ENCODE assay signal across 1 cellular context in the genomic region with DNA sequence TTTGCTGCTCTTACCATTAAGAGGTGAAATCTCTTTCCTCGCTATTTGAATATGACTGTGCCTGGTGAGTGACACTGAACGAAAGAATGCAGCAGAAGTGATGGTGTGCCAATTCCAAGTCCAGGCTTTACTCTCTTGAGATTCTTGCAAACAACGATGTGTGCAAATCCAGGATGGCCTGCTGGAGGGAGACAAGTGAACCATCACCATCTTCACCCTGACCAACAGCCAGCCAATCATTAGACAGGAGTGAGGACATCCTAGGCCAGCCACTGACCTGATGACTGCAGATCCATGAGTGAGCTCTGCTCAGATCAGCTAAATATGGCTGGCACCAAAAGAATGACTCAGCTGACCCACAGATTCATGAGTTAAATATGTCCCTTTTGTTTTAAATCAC.
TF ChIP-seq lines count a peak whose summit lies in the region.

No MANE protein-coding gene starts in this region.

TF ChIP-seq in K562, 482 proteins besides CTCF, POLR2A, EP300 and RAD21 (continued from another document):
- TF ChIP-seq, protein P1, sequence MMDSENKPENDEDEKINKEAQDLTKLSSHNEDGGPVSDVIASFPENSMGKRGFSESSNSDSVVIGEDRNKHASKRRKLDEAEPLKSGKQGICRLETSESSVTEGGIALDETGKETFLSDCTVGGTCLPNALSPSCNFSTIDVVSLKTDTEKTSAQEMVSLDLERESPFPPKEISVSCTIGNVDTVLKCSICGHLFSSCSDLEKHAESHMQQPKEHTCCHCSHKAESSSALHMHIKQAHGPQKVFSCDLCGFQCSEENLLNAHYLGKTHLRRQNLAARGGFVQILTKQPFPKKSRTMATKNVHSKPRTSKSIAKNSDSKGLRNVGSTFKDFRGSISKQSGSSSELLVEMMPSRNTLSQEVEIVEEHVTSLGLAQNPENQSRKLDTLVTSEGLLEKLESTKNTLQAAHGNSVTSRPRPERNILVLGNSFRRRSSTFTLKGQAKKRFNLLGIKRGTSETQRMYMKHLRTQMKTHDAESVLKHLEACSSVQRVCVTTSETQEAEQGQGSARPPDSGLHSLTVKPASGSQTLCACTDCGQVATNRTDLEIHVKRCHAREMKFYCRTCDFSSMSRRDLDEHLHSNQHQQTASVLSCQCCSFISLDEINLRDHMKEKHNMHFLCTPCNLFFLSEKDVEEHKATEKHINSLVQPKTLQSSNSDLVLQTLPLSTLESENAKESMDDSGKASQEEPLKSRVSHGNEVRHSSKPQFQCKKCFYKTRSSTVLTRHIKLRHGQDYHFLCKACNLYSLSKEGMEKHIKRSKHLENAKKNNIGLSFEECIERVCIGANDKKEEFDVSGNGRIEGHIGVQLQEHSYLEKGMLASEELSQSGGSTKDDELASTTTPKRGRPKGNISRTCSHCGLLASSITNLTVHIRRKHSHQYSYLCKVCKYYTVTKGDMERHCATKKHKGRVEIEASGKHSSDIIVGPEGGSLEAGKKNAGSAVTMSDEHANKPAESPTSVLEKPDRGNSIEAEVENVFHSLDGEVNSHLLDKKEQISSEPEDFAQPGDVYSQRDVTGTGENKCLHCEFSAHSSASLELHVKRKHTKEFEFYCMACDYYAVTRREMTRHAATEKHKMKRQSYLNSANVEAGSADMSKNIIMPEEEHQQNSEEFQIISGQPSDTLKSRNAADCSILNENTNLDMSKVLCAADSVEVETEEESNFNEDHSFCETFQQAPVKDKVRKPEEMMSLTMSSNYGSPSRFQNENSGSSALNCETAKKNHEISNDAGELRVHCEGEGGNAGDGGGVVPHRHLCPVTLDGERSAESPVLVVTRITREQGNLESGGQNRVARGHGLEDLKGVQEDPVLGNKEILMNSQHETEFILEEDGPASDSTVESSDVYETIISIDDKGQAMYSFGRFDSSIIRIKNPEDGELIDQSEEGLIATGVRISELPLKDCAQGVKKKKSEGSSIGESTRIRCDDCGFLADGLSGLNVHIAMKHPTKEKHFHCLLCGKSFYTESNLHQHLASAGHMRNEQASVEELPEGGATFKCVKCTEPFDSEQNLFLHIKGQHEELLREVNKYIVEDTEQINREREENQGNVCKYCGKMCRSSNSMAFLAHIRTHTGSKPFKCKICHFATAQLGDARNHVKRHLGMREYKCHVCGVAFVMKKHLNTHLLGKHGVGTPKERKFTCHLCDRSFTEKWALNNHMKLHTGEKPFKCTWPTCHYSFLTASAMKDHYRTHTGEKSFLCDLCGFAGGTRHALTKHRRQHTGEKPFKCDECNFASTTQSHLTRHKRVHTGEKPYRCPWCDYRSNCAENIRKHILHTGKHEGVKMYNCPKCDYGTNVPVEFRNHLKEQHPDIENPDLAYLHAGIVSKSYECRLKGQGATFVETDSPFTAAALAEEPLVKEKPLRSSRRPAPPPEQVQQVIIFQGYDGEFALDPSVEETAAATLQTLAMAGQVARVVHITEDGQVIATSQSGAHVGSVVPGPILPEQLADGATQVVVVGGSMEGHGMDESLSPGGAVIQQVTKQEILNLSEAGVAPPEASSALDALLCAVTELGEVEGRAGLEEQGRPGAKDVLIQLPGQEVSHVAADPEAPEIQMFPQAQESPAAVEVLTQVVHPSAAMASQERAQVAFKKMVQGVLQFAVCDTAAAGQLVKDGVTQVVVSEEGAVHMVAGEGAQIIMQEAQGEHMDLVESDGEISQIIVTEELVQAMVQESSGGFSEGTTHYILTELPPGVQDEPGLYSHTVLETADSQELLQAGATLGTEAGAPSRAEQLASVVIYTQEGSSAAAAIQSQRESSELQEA (IDR thresholded peaks at IDR 0.05; ENCODE audit: low read depth): no peak
- TF ChIP-seq ZNF311 (CRISPR knock-in tag; IDR thresholded peaks at IDR 0.05) (no peak), NUFIP1 (IDR thresholded peaks at IDR 0.05; ENCODE audit: partially characterized antibody) (no peak), PRPF4 (IDR thresholded peaks at IDR 0.05; ENCODE audit: insufficient read depth, low read depth, low read length, poor library complexity, severe bottlenecking) (no peak), ZFP36 (IDR thresholded peaks at IDR 0.05; ENCODE audit: low read depth, low read length, partially characterized antibody) (no peak)
